Comparison of ENCODE assay signal across 8 cellular contexts in the genomic region with DNA sequence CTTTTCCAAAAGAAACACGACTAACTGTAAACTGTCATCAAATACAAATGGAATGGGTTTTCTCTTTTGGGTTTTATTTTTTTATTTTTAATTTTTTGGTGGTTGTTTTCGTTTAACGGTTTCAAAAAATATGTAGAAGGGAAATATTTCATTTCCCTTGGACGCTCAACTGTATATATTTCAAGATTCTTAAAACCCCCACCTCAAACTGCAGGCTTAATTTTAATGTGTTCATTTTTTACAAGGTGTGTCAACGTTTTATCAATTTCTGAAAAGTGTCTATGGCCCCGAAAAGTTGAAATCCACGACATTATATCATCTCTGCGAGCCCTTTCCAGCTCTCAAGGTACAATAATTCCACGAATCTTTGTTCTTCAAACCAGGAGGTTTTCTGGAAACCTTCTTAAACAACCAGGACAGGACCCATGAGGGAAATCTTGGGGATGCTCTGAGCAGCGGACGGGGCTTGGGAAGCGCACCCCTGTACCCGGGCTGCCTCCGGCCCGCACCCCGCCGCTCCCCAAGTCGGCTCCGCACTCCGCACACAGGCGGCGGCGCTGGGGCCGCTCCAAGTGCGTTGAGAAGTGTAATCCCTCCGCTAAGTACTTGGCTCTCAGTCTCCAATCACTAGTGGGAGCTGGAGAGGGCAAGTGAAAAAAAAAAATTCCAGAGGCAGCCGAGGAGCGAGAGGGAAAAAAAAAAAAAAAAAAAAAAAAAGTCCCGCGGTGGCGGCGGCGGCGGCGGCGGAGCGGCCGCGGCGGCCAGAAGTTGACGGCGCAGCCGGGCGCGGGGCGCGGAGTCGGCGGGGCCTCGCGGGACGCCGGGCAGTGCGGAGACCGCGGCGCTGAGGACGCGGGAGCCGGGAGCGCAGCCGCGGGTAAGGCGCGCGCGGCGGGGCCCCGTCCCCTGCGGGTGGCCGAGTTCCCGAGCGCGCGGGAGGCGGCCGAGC. TPM values are rescaled to one million over a fixed set of nuclear protein-coding genes. Genes with fewer than 3 reads are reported as not detected.
DNase-seq lines count a peak whose midpoint lies in the region; ATAC-seq, FAIRE-seq and TF ChIP-seq lines count a peak whose summit lies in the region.

Gene BMPR1B, plus strand, starts transcription at position 764 of the 949 bp plus-strand sequence. CDS start 346,470 bp downstream, outside the sequence.

- H3K4me1 ChIP-seq in body of pancreas = peaks cover 14% of the 10 kb centered on the region
- no peaks in the 10 kb centered on the region; the same call in 1 of the 2 replicates for H3K4me1 ChIP-seq in iPS-20b (ENCODE audit: insufficient read depth, low read length)
- peaks cover 0 to 12% of the 10 kb centered on the region in 2 donors for H3K4me1 ChIP-seq in gastrocnemius medialis

- TF ChIP-seq POLR2A in body of pancreas (IDR thresholded peaks at IDR 0.05) = peak in 2 of 3 donors; percentile 36 to 37
- no peak for TF ChIP-seq POLR2A in gastrocnemius medialis (IDR thresholded peaks at IDR 0.05)
- no peak for TF ChIP-seq POLR2A in H54 (IDR thresholded peaks at IDR 0.05; ENCODE audit: low read depth, low read length)

- in situ Hi-C loops in KBM-7 (cut with MboI; ENCODE audit: low pct_unique_long_range_greater_than_20kb, low sequenced_read_pairs) (no loop called here), gastrocnemius medialis (cut with MboI; ENCODE audit: low sequenced_read_pairs in 4 of 4) (no loop called here)

- FAIRE-seq in D721Med (lab: Jason Lieb, UNC) (no peak), H54 (lab: Jason Lieb, UNC) (no peak)

- TF ChIP-seq CTCF in D721Med (IDR thresholded peaks at IDR 0.05; ENCODE audit: insufficient read depth, missing control alignments) = peak; percentile 22
- TF ChIP-seq CTCF in body of pancreas (IDR thresholded peaks at IDR 0.05) = no peak
- no peak for TF ChIP-seq CTCF in gastrocnemius medialis (IDR thresholded peaks at IDR 0.05 in 4 of 5, conservative IDR thresholded peaks at IDR 0.05 in 1 of 5)

- peak within 1 kb of the TSS; percentile 60; the same call in 1 of the 2 replicates for H3K9ac ChIP-seq in iPS-20b (ENCODE audit: low read depth, low read length)

- peak within 1 kb of the TSS in 1 of 2 donors; percentile 19 for H3K4me3 ChIP-seq in body of pancreas
- H3K4me3 ChIP-seq in iPS-20b (ENCODE audit: low read length) = peak within 1 kb of the TSS; percentile 82
- H3K4me3 ChIP-seq in gastrocnemius medialis = peak within 1 kb of the TSS; percentile 53 to 65 (median 58)

- WGBS in body of pancreas, 2 donors = 3 to 5% methylated on average over 64 to 76 of the region's 77 CpGs

- intact Hi-C loops in body of pancreas (cut with DNase I) = no loop called here
- intact Hi-C loops in gastrocnemius medialis (cut with DNase I; ENCODE audit: low total_unique reads) = no loop called here

- H3K9me3 ChIP-seq in body of pancreas (no peaks in the 10 kb centered on the region), iPS-20b (ENCODE audit: insufficient read depth, low read depth, low read length) (no peaks in the 10 kb centered on the region), gastrocnemius medialis (no peaks in the 10 kb centered on the region)

- DNase-seq in D721Med (ENCODE audit: insufficient read length, low spot score) = no peak
- peak; percentile 32 for DNase-seq in KBM-7
- peak; percentile 19 to 34 (median 24) for DNase-seq in body of pancreas
- DNase-seq in gastrocnemius medialis = no peak
- no peak for DNase-seq in KG1 (lab: John Stamatoyannopoulos, UW)
- DNase-seq in H54 (ENCODE audit: insufficient read length, low spot score) = no peak
- DNase-seq in SKM-1 treated with dmso at 0.1 percent for 144 hours (lab: John Stamatoyannopoulos, UW; ENCODE audit: unreplicated experiment) = no peak

- H3K27me3 ChIP-seq in body of pancreas = no peaks in the 10 kb centered on the region
- peaks cover 60% of the 10 kb centered on the region for H3K27me3 ChIP-seq in iPS-20b (ENCODE audit: insufficient read depth, low read length)
- peaks cover 0 to 16% (median 3%) of the 10 kb centered on the region in 3 donors for H3K27me3 ChIP-seq in gastrocnemius medialis

- H3K36me3 ChIP-seq in body of pancreas (replicated peaks in 1 of 2; ENCODE audit: insufficient read depth in 1 of 2, low read depth in 2 of 2) (no peaks in the 10 kb centered on the region), iPS-20b (ENCODE audit: insufficient read depth, low read depth, low read length) (no peaks in the 10 kb centered on the region), gastrocnemius medialis (no peaks in the 10 kb centered on the region)

- ATAC-seq in body of pancreas (peak; percentile 69), gastrocnemius medialis (peak; percentile 46 to 58)

- H3K27ac ChIP-seq in body of pancreas (peak within 1 kb of the TSS in 3 of 4 donors; percentile 34 to 65 (median 49)), iPS-20b (ENCODE audit: low read length) (no peak within 1 kb of the TSS), gastrocnemius medialis (no peak within 1 kb of the TSS)

RNA-seq across cellular contexts. Expression of gene BMPR1B, which starts in this region (rescaled TPM):
- total RNA-seq in body of pancreas (1 to 10 TPM in 1 of 2 donors, under 1 TPM in 1; 0.99 to 1.3 TPM), gastrocnemius medialis (1 to 10 TPM in 3 of 4 donors, under 1 TPM in 1; 0.92 to 6.9 (median 1.7) TPM)

Comparison
In these comparisons a context has a peak if more than half of its experiments do, and no peak if none do; other contexts are left out.
1. DNase-seq: peak in KBM-7 (single experiment) and body of pancreas (4 of 4); none in D721Med (single experiment), gastrocnemius medialis (0 of 2), KG1 (single experiment), H54 (single experiment) and SKM-1 treated with dmso at 0.1 percent for 144 hours (single experiment).
2. H3K27ac ChIP-seq: peak in body of pancreas (3 of 4); none in iPS-20b (single experiment) and gastrocnemius medialis (0 of 4).
3. POLR2A ChIP-seq: peak in body of pancreas (2 of 3); none in gastrocnemius medialis (0 of 2) and H54 (single experiment).